Comparison of ENCODE assay signal across 9 cellular contexts in genomic region chr16:11673091-11674000, GRCh38. TPM values are rescaled to one million over a fixed set of nuclear protein-coding genes. Genes with fewer than 3 reads are reported as not detected.
DNase-seq lines count a peak whose midpoint lies in the region; ATAC-seq and TF ChIP-seq lines count a peak whose summit lies in the region.
"Had no signal": no experiment of that assay in that cellular context is flagged by ENCODE, and none has a peak within 500 bp of the region (broad histone marks: within the 10 kb centered on the region; RNA-seq: fewer than 3 reads in every experiment).

No MANE protein-coding gene starts in this region.

- no peak for TF ChIP-seq CTCF in H9 (conservative IDR thresholded peaks at IDR 0.05)

- in situ Hi-C loops in HAP-1 (cut with MboI; ENCODE audit: low sequenced_read_pairs), result no loop called here

- H2AK5ac ChIP-seq in H9 (ENCODE audit: insufficient read length, low read length), result no peak overlapping the region

- no peak overlapping the region for H3K4ac ChIP-seq in H9 (ENCODE audit: low read depth, low read length)

- no peak overlapping the region for H3K18ac ChIP-seq in H9 (ENCODE audit: insufficient read length, low read depth, low read length)

- H3K9ac ChIP-seq in H9 (ENCODE audit: extremely low read depth, insufficient read length, low read length), result no peak overlapping the region

- peaks cover 6% of the 10 kb centered on the region for H4K20me1 ChIP-seq in H9 (ENCODE audit: control insufficient read depth, insufficient read depth, insufficient read length)

- H3K23me2 ChIP-seq in H9 (ENCODE audit: insufficient read length, low read depth, low read length, poor library complexity, severe bottlenecking), result no peaks in the 10 kb centered on the region

- H3K27me3 ChIP-seq in H9 (ENCODE audit: insufficient read depth, low read length), result no peaks in the 10 kb centered on the region
- no peaks in the 10 kb centered on the region for H3K27me3 ChIP-seq in HAP-1 (ENCODE audit: low read depth)

- H2BK5ac ChIP-seq in H9 (ENCODE audit: insufficient read length, low read length), result no peak overlapping the region

- no CpG with 5 or more reads among the region's 25 CpGs for WGBS in H9 (ENCODE audit: extremely low coverage, insufficient read length, low lambda C conversion rate)

- no peaks in the 10 kb centered on the region; a peak in 1 of 5 replicates for H3K9me3 Mint-ChIP-seq in H9
- no peaks in the 10 kb centered on the region for H3K9me3 Mint-ChIP-seq in activated CD4-positive, alpha-beta memory T cell treated with anti-CD3 and anti-CD28 coated beads for 36 hours
- H3K9me3 Mint-ChIP-seq in stimulated activated naive B cell treated with anti-CD40 and anti-IgM and Interleukin-4, amounts not matched to agents 10 μg/mL and 1 μg/mL and 100 μg/mL, for 72 hours, result no peaks in the 10 kb centered on the region
- H3K9me3 Mint-ChIP-seq: natural killer cell had no signal

- no peak overlapping the region for H2BK20ac ChIP-seq in H9 (ENCODE audit: low read depth, low read length, poor library complexity, severe bottlenecking)

- H3K9me3 ChIP-seq in H9 (ENCODE audit: control insufficient read depth, low read depth, low read length) (no peaks in the 10 kb centered on the region), HAP-1 (no peaks in the 10 kb centered on the region)

- no peak overlapping the region for H3K23ac ChIP-seq in H9 (ENCODE audit: insufficient read length, low read depth, low read length)

- ATAC-seq in left ventricle myocardium superior, result peak; percentile 5
- ATAC-seq in stimulated activated naive B cell treated with anti-CD40 and anti-IgM and Interleukin-4, amounts not matched to agents 10 μg/mL and 1 μg/mL and 100 μg/mL, for 72 hours (replicated peaks), result no peak
- ATAC-seq: natural killer cell had no signal

- H4K8ac ChIP-seq in H9 (replicated peaks; ENCODE audit: insufficient read length, low read depth, low read length), result no peak overlapping the region

- H2BK12ac ChIP-seq in H9 (ENCODE audit: insufficient read length, low read depth, low read length), result no peak overlapping the region

- peaks cover 18 to 35% (median 30%) of the 10 kb centered on the region in 3 experiments for H3K36me3 Mint-ChIP-seq in H9 (ENCODE audit: insufficient read depth in 1 of 3, low read depth in 3 of 3)
- H3K36me3 Mint-ChIP-seq in activated CD4-positive, alpha-beta memory T cell treated with anti-CD3 and anti-CD28 coated beads for 36 hours, result peaks cover 7% of the 10 kb centered on the region
- peaks cover 25 to 42% of the 10 kb centered on the region in 2 donors for H3K36me3 Mint-ChIP-seq in stimulated activated naive B cell treated with anti-CD40 and anti-IgM and Interleukin-4, amounts not matched to agents 10 μg/mL and 1 μg/mL and 100 μg/mL, for 72 hours
- H3K36me3 Mint-ChIP-seq: natural killer cell had no signal

- H3K36me3 ChIP-seq in HAP-1 (replicated peaks), result peaks cover 22% of the 10 kb centered on the region

- no peaks in the 10 kb centered on the region; the same call in 1 of the 2 replicates for H3K27me3 Mint-ChIP-seq in H9 (ENCODE audit: low read depth)
- no peaks in the 10 kb centered on the region for H3K27me3 Mint-ChIP-seq in activated CD4-positive, alpha-beta memory T cell treated with anti-CD3 and anti-CD28 coated beads for 36 hours
- no peaks in the 10 kb centered on the region for H3K27me3 Mint-ChIP-seq in stimulated activated naive B cell treated with anti-CD40 and anti-IgM and Interleukin-4, amounts not matched to agents 10 μg/mL and 1 μg/mL and 100 μg/mL, for 72 hours

- H4K91ac ChIP-seq in H9 (ENCODE audit: insufficient read length, low read depth, low read length), result no peak overlapping the region

- no peak for DNase-seq in H9
- DNase-seq in activated CD4-positive, alpha-beta memory T cell treated with anti-CD3 and anti-CD28 coated beads for 36 hours, result no peak
- DNase-seq in left ventricle myocardium superior, result peak; percentile 60
- DNase-seq in stimulated activated naive B cell treated with anti-CD40 and anti-IgM and Interleukin-4, amounts not matched to agents 10 μg/mL and 1 μg/mL and 100 μg/mL, for 72 hours, result no peak
- DNase-seq in HAP-1 (ENCODE audit: low spot score in 2 of 2), result no peak
- DNase-seq in activated effector memory CD4-positive, alpha-beta T cell treated with anti-CD3 and anti-CD28 coated beads, Interleukin-2, amount 50 U/mL, for 16 hours, result no peak
- no peak for DNase-seq in GM19238 (ENCODE audit: insufficient read length, low spot score)
- DNase-seq: natural killer cell; stimulated activated CD4-positive, alpha-beta T cell treated with anti-CD3 and anti-CD28 coated beads, Interleukin-4, amount 100 ng/mL, for 4 hours had no signal

- H3K79me1 ChIP-seq in H9 (ENCODE audit: insufficient read depth, low read depth, low read length, poor library complexity, severe bottlenecking), result peaks cover 8% of the 10 kb centered on the region

- POLR2A ChIA-PET in activated CD4-positive, alpha-beta memory T cell treated with anti-CD3 and anti-CD28 coated beads for 36 hours (lab: Charles Lee), result no interaction called here

- no peak overlapping the region for H2BK15ac ChIP-seq in H9 (ENCODE audit: low read depth, low read length)

- CTCF ChIA-PET in activated CD4-positive, alpha-beta memory T cell treated with anti-CD3 and anti-CD28 coated beads for 36 hours (lab: Charles Lee), result no interaction called here

- no peak overlapping the region for H3T11ph ChIP-seq in H9 (ENCODE audit: low read length)

- no peak overlapping the region for H3K4me3 ChIP-seq in HAP-1

- H3K27ac Mint-ChIP-seq in H9, result peak overlapping the region; percentile 83 to 91 (median 87); a peak in 6 of 7 replicates
- peak overlapping the region; percentile 64 for H3K27ac Mint-ChIP-seq in activated CD4-positive, alpha-beta memory T cell treated with anti-CD3 and anti-CD28 coated beads for 36 hours
- peak overlapping the region; percentile 96 for H3K27ac Mint-ChIP-seq in stimulated activated naive B cell treated with anti-CD40 and anti-IgM and Interleukin-4, amounts not matched to agents 10 μg/mL and 1 μg/mL and 100 μg/mL, for 72 hours
- H3K27ac Mint-ChIP-seq: natural killer cell had no signal

- H3K14ac ChIP-seq in H9 (ENCODE audit: insufficient read depth, low read length), result no peak overlapping the region; the same call in 1 of the 2 replicates

- peaks cover 41 to 44% of the 10 kb centered on the region in 2 experiments for H3K4me1 Mint-ChIP-seq in H9
- peaks cover 65% of the 10 kb centered on the region for H3K4me1 Mint-ChIP-seq in activated CD4-positive, alpha-beta memory T cell treated with anti-CD3 and anti-CD28 coated beads for 36 hours (ENCODE audit: low read depth)
- H3K4me1 Mint-ChIP-seq in stimulated activated naive B cell treated with anti-CD40 and anti-IgM and Interleukin-4, amounts not matched to agents 10 μg/mL and 1 μg/mL and 100 μg/mL, for 72 hours, result peaks cover 76 to 90% of the 10 kb centered on the region in 2 donors

- H3K27ac ChIP-seq in H9 (ENCODE audit: insufficient read length, low read depth, low read length), result no peak overlapping the region

- H3K4me2 ChIP-seq in H9 (ENCODE audit: insufficient read depth, insufficient read length, low read length), result no peak overlapping the region

- H3K4me1 ChIP-seq in H9 (ENCODE audit: insufficient read depth, low read length), result no peaks in the 10 kb centered on the region; the same call in 1 of the 2 replicates
- peaks cover 2% of the 10 kb centered on the region; the same call in 1 of the 2 replicates for H3K4me1 ChIP-seq in HAP-1

- H3K79me2 ChIP-seq in H9 (ENCODE audit: insufficient read depth, low read length), result peaks cover 11% of the 10 kb centered on the region; the same call in 1 of the 2 replicates

- no peak overlapping the region for H2AFZ ChIP-seq in H9 (ENCODE audit: low read length)

- intact Hi-C loops in activated CD4-positive, alpha-beta memory T cell treated with anti-CD3 and anti-CD28 coated beads for 36 hours (cut with micrococcal nuclease), result no loop called here
- intact Hi-C loops in left ventricle myocardium superior (cut with micrococcal nuclease), result no loop called here

- no peak overlapping the region for H3K56ac ChIP-seq in H9 (ENCODE audit: insufficient read length, low read depth, low read length)

- H4K5ac ChIP-seq in H9 (ENCODE audit: insufficient read length, low read depth, low read length), result no peak overlapping the region

- no peak overlapping the region for H2BK120ac ChIP-seq in H9 (ENCODE audit: low read depth, low read length, poor library complexity, severe bottlenecking)

- H3K4me3 Mint-ChIP-seq in H9, result peak overlapping the region in 1 of 2 experiments; percentile 14; a peak in 1 of 5 replicates
- no peak overlapping the region for H3K4me3 Mint-ChIP-seq in activated CD4-positive, alpha-beta memory T cell treated with anti-CD3 and anti-CD28 coated beads for 36 hours
- peak overlapping the region; percentile 78 to 79 for H3K4me3 Mint-ChIP-seq in stimulated activated naive B cell treated with anti-CD40 and anti-IgM and Interleukin-4, amounts not matched to agents 10 μg/mL and 1 μg/mL and 100 μg/mL, for 72 hours
- H3K4me3 Mint-ChIP-seq: natural killer cell had no signal

RNA-seq across cellular contexts. Expression of gene SNN, which starts 5.1 kb away (rescaled TPM):
- total RNA-seq in H9 (2021) (43.9 and 44.2 TPM in 2 replicates), left ventricle myocardium superior (22.4 TPM)
- 1 to 10 TPM; 9.1 TPM for total RNA-seq in activated CD4-positive, alpha-beta memory T cell treated with anti-CD3 and anti-CD28 coated beads for 36 hours
